Comparison of ENCODE assay signal across 18 cellular contexts in genomic region chr13:37241786-37242185, GRCh38.
"Had no signal": no experiment of that assay in that cellular context is flagged by ENCODE, and none has a peak within 500 bp of the region (broad histone marks: within the 10 kb centered on the region; RNA-seq: fewer than 3 reads in every experiment).

No MANE protein-coding gene starts in this region.

- H3K4me3 ChIP-seq: esophagus squamous epithelium, heart right ventricle, mucosa of descending colon, spleen, thoracic aorta, transverse colon had no signal

- DNase-seq: effector memory CD8-positive, alpha-beta T cell; esophagus squamous epithelium; heart right ventricle; hypothalamus; islet precursor cell; mammary epithelial cell; mucosa of descending colon; natural killer cell; posterior cingulate gyrus; spleen; stimulated activated CD4-positive, alpha-beta T cell treated with anti-CD3 and anti-CD28 coated beads, Interleukin-15, amount 100 ng/mL, for 24 hours; stimulated activated CD4-positive, alpha-beta T cell treated with anti-CD3 and anti-CD28 coated beads, Interleukin-1b, Interleukin-23, amount 100 ng/mL, for 48 hours; stimulated activated CD4-positive, alpha-beta T cell treated with anti-CD3 and anti-CD28 coated beads, Interleukin-4, amount 100 ng/mL, for 24 hours; transverse colon had no signal

- ATAC-seq: effector memory CD8-positive, alpha-beta T cell; heart right ventricle; left lobe of liver; mucosa of descending colon; natural killer cell; sciatic nerve; stimulated activated memory B cell treated with anti-CD40 and anti-IgM and Interleukin-4, amounts not matched to agents 10 μg/mL and 1 μg/mL and 100 μg/mL, for 72 hours had no signal
